Comparison of ENCODE assay signal across 8 cellular contexts in the genomic region with DNA sequence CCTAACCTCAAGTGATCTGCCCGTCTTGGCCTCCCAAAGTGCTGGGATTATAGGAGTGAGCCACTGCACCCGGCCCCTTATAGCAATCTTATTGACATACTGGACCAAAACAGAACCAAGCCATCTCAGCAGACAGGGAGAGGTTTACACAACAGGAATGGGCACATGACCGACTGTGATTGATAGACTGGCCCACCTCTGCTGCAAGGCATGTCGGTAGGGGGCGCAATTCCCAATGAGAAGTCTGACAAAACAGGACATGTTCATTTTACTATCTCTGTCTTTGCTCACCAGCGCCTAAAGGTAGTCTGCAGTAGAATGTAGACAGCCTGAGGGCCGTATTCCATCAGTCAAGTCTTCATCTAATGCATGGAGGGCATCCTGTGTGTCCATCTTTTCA. TPM values are rescaled to one million over a fixed set of nuclear protein-coding genes. Genes with fewer than 3 reads are reported as not detected.
A peak's percentile ranks its signal among the peaks of the same experiment; 100 is the strongest.
DNase-seq lines count a peak whose midpoint lies in the region; ATAC-seq and TF ChIP-seq lines count a peak whose summit lies in the region.

No MANE protein-coding gene starts in this region.

- in situ Hi-C loops in brain microvascular endothelial cell (cut with HindIII; ENCODE audit: low pct_ligation_motif_present, low sequenced_read_pairs), result no loop called here

- 0 out of 5 replicates have a peak, but pooled peaks cover 0 to 1% of the 10 kb centered on the region in 2 experiments for H3K9me3 Mint-ChIP-seq in H9

- peak overlapping the region; percentile 18 to 40; a peak in 2 of 5 replicates for H3K4me3 Mint-ChIP-seq in H9

- H2BK20ac ChIP-seq in H9 (ENCODE audit: low read depth, low read length, poor library complexity, severe bottlenecking), result no peak overlapping the region

- H3K79me1 ChIP-seq in H9 (ENCODE audit: insufficient read depth, low read depth, low read length, poor library complexity, severe bottlenecking), result no peaks in the 10 kb centered on the region

- H3K4me3 ChIP-seq in DND-41 (ENCODE audit: low read depth in 1 of 2, low read length in 2 of 2) (no peak overlapping the region), PC-9 (no peak overlapping the region), brain microvascular endothelial cell (ENCODE audit: low read depth, low read length) (no peak overlapping the region), retinal pigment epithelial cell (ENCODE audit: low read length) (no peak overlapping the region)

- CTCF ChIA-PET in PC-9 (lab: Charles Lee), result interaction anchor here (0.7 kb wide), 2 partner anchors 32 to 552 kb away, joined by 4 to 5 read pairs; no protein-coding TSS in a partner anchor

- H4K91ac ChIP-seq in H9 (ENCODE audit: insufficient read length, low read depth, low read length), result no peak overlapping the region

- POLR2A ChIA-PET in PC-9 (lab: Charles Lee; ENCODE audit: unreplicated experiment), result interaction anchor here (0.7 kb wide), 1 partner anchor 1721 kb away, joined by 3 read pairs; no protein-coding TSS in a partner anchor

- peak; percentile 44; the same call in 1 of the 3 replicates for ATAC-seq in DND-41 (ENCODE audit: insufficient read depth, low read depth)
- no peak for ATAC-seq in GM18520 (IDR thresholded peaks at IDR 0.05; ENCODE audit: unreplicated experiment)

- no peaks in the 10 kb centered on the region for H4K20me1 ChIP-seq in DND-41 (ENCODE audit: insufficient read depth, low read length)
- H4K20me1 ChIP-seq in H9 (ENCODE audit: control insufficient read depth, insufficient read depth, insufficient read length), result no peaks in the 10 kb centered on the region
- H4K20me1 ChIP-seq in PC-9 (ENCODE audit: insufficient read depth), result no peaks in the 10 kb centered on the region

- no peak overlapping the region for H3K56ac ChIP-seq in H9 (ENCODE audit: insufficient read length, low read depth, low read length)

- no peak overlapping the region for H3K18ac ChIP-seq in H9 (ENCODE audit: insufficient read length, low read depth, low read length)

- no peak overlapping the region for H2AFZ ChIP-seq in DND-41 (ENCODE audit: low read depth, low read length)
- no peak overlapping the region for H2AFZ ChIP-seq in H9 (ENCODE audit: low read length)
- H2AFZ ChIP-seq in PC-9, result no peak overlapping the region

- H3K4ac ChIP-seq in H9 (ENCODE audit: low read depth, low read length), result no peak overlapping the region

- no peaks in the 10 kb centered on the region for H3K79me2 ChIP-seq in DND-41 (ENCODE audit: insufficient read depth, low read length)
- no peaks in the 10 kb centered on the region for H3K79me2 ChIP-seq in H9 (ENCODE audit: insufficient read depth, low read length)
- H3K79me2 ChIP-seq in PC-9 (ENCODE audit: low read depth), result peaks cover 61% of the 10 kb centered on the region

- no peak overlapping the region for H3K27ac Mint-ChIP-seq in H9

- WGBS in H9 (ENCODE audit: extremely low coverage, insufficient read length, low lambda C conversion rate), result no CpG with 5 or more reads among the region's 7 CpGs

- H4K5ac ChIP-seq in H9 (ENCODE audit: insufficient read length, low read depth, low read length), result no peak overlapping the region

- H3K27ac ChIP-seq in DND-41 (ENCODE audit: low read length) (no peak overlapping the region), H9 (ENCODE audit: insufficient read length, low read depth, low read length) (no peak overlapping the region), PC-9 (peak overlapping the region; percentile 32; the same call in 1 of the 2 replicates), brain microvascular endothelial cell (no peak overlapping the region)

- H3K23me2 ChIP-seq in H9 (ENCODE audit: insufficient read length, low read depth, low read length, poor library complexity, severe bottlenecking), result peaks cover 7% of the 10 kb centered on the region

- no peak overlapping the region for H4K8ac ChIP-seq in H9 (replicated peaks; ENCODE audit: insufficient read length, low read depth, low read length)

- peak; percentile 51 for TF ChIP-seq CTCF in DND-41 (IDR thresholded peaks at IDR 0.05; ENCODE audit: borderline replicate concordance, extremely low read depth, low read length, poor library complexity, severe bottlenecking)
- TF ChIP-seq CTCF in H9 (conservative IDR thresholded peaks at IDR 0.05), result peak; percentile 87
- TF ChIP-seq CTCF in PC-9 (conservative IDR thresholded peaks at IDR 0.05), result peak; percentile 55
- TF ChIP-seq CTCF in brain microvascular endothelial cell (IDR thresholded peaks at IDR 0.05; ENCODE audit: low read depth, low read length, missing control alignments), result peak; percentile 66
- TF ChIP-seq CTCF in retinal pigment epithelial cell (conservative IDR thresholded peaks at IDR 0.05; ENCODE audit: low read depth, low read length), result peak; percentile 69

- DNase-seq in DND-41, result peak; percentile 19
- DNase-seq in H9, result peak; percentile 75
- DNase-seq in PC-9, result no peak
- no peak for DNase-seq in brain microvascular endothelial cell
- DNase-seq in retinal pigment epithelial cell (ENCODE audit: low read depth), result no peak
- DNase-seq in A172 (ENCODE audit: low spot score), result no peak
- no peak for DNase-seq in NCI-H1092 (lab: John Stamatoyannopoulos, UW)

- H3K14ac ChIP-seq in H9 (ENCODE audit: insufficient read depth, low read length), result no peak overlapping the region

- H3K9ac ChIP-seq in DND-41 (ENCODE audit: low read depth, low read length), result no peak overlapping the region
- no peak overlapping the region for H3K9ac ChIP-seq in H9 (ENCODE audit: extremely low read depth, insufficient read length, low read length)

- H2BK120ac ChIP-seq in H9 (ENCODE audit: low read depth, low read length, poor library complexity, severe bottlenecking), result no peak overlapping the region

- peaks cover 38% of the 10 kb centered on the region for H3K27me3 Mint-ChIP-seq in H9 (ENCODE audit: low read depth)

- H3K36me3 Mint-ChIP-seq in H9 (ENCODE audit: insufficient read depth in 1 of 3, low read depth in 3 of 3), result no peaks in the 10 kb centered on the region

- H2AK5ac ChIP-seq in H9 (ENCODE audit: insufficient read length, low read length), result no peak overlapping the region

- H2BK5ac ChIP-seq in H9 (ENCODE audit: insufficient read length, low read length), result no peak overlapping the region

- intact Hi-C loops in PC-9 (cut with micrococcal nuclease; ENCODE audit: unreplicated experiment), result loop anchor here (5.0 kb wide), 1 partner anchor 127 kb away; no protein-coding TSS in a partner anchor

- no peaks in the 10 kb centered on the region for H3K4me1 ChIP-seq in DND-41 (ENCODE audit: insufficient read depth, low read length)
- no peaks in the 10 kb centered on the region for H3K4me1 ChIP-seq in H9 (ENCODE audit: insufficient read depth, low read length)
- peaks cover 12% of the 10 kb centered on the region for H3K4me1 ChIP-seq in PC-9 (replicated peaks; ENCODE audit: insufficient read depth)

- H3T11ph ChIP-seq in H9 (ENCODE audit: low read length), result no peak overlapping the region

- no peaks in the 10 kb centered on the region for H3K27me3 ChIP-seq in DND-41 (ENCODE audit: insufficient read depth, low read length, poor library complexity)
- peaks cover 6% of the 10 kb centered on the region for H3K27me3 ChIP-seq in H9 (ENCODE audit: insufficient read depth, low read length)
- H3K27me3 ChIP-seq in PC-9 (ENCODE audit: insufficient read depth, low read depth), result no peaks in the 10 kb centered on the region
- peaks cover 19% of the 10 kb centered on the region for H3K27me3 ChIP-seq in brain microvascular endothelial cell (replicated peaks)

- H3K23ac ChIP-seq in H9 (ENCODE audit: insufficient read length, low read depth, low read length), result no peak overlapping the region

- H3K4me1 Mint-ChIP-seq in H9, result peaks cover 5 to 7% of the 10 kb centered on the region in 2 experiments

- no peak overlapping the region for H3K4me2 ChIP-seq in DND-41 (ENCODE audit: insufficient read depth, low read length)
- no peak overlapping the region for H3K4me2 ChIP-seq in H9 (ENCODE audit: insufficient read depth, insufficient read length, low read length)
- H3K4me2 ChIP-seq in PC-9, result peak overlapping the region; percentile 68; the same call in 1 of the 2 replicates

- H2BK12ac ChIP-seq in H9 (ENCODE audit: insufficient read length, low read depth, low read length), result no peak overlapping the region

- H3K36me3 ChIP-seq in DND-41 (ENCODE audit: insufficient read depth, low read length) (no peaks in the 10 kb centered on the region), PC-9 (ENCODE audit: low read depth) (no peaks in the 10 kb centered on the region), brain microvascular endothelial cell (replicated peaks) (no peaks in the 10 kb centered on the region)

- no TSS peak for BruUV-seq in PC-9 (replicated peaks; lab: Mats Ljungman, UMichigan)

- H2BK15ac ChIP-seq in H9 (ENCODE audit: low read depth, low read length), result no peak overlapping the region

- no peaks in the 10 kb centered on the region for H3K9me2 ChIP-seq in PC-9 (ENCODE audit: insufficient read depth)

- H3F3A ChIP-seq in PC-9 (ENCODE audit: insufficient read depth, low read depth), result no peaks in the 10 kb centered on the region

- H3K9me3 ChIP-seq in DND-41 (ENCODE audit: insufficient read depth, low read length, severe bottlenecking) (no peaks in the 10 kb centered on the region), H9 (ENCODE audit: control insufficient read depth, low read depth, low read length) (no peaks in the 10 kb centered on the region), PC-9 (ENCODE audit: insufficient read depth, low read depth) (no peaks in the 10 kb centered on the region)

RNA-seq across cellular contexts. Expression of gene LYPD6B, which starts 2.0 kb away (rescaled TPM):
- total RNA-seq in H9 (2021), result 1.0 and 2.0 TPM in 2 replicates
- total RNA-seq in PC-9 (2021), result 10.0 and 12.7 TPM in 2 replicates
- total RNA-seq in A172 (2014; rRNA removed; shearing (Covaris generic)), result 0.38 TPM in 1 of 2 replicates, not detected in the other

Comparison
In these comparisons a context has a peak if more than half of its experiments do, and no peak if none do; other contexts are left out.
1. DNase-seq: peak in DND-41 (single experiment) and H9 (single experiment); none in PC-9 (0 of 2), brain microvascular endothelial cell (single experiment), retinal pigment epithelial cell (single experiment), A172 (single experiment) and NCI-H1092 (single experiment).
2. Peak in every context shown above with its lines, with median percentiles within 50 percentile points of each other: CTCF ChIP-seq.